ENCODE assay signal across 7 cellular contexts in the genomic region with DNA sequence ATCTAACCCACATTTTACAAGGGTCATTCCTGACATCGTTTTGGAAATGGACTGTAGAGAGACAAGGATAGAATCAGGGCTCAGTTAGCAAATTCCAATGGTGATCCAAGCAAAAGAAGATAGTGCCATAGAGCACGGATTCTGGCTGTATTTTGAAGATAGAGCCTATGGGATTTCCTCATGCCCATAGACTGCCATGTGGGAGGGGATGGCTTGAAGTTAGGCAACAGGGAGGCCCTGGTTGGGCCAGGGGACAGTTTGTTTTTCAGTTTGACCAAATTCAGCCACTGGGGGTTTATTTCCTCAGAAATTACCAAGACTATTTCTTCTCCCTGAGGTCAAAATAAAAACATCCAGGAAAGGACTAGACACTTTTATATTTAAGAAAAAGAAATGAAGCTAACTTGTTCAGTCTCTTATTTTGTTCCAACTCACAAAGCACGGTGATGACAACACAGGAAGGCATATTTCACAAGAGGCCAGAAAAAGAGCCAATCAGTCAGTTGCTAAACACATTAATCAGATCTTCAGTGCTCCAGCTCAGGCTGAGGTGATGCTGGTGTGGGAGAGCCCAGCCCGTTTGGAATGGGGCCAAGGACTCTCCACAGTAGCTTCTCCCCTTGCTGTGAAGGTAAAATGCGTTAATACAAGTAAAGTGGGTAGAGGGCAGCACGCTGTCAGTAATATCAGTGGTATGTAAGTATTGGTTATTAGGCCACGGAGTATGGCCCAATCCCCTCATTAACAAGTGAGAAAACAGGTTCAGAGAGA. TPM values are rescaled to one million over a fixed set of nuclear protein-coding genes. Genes with fewer than 3 reads are reported as not detected.
DNase-seq lines count a peak whose midpoint lies in the region; ATAC-seq and TF ChIP-seq lines count a peak whose summit lies in the region.

No MANE protein-coding gene starts in this region.

- H3K36me3 ChIP-seq in RWPE2 (ENCODE audit: low read depth) = 0 out of 2 replicates have a peak, but pooled peaks cover under 1% of the 10 kb centered on the region

- ATAC-seq in RWPE2 (ENCODE audit: low read depth) = peak; percentile 58
- no peak for ATAC-seq in GM19328 (IDR thresholded peaks at IDR 0.05; ENCODE audit: unreplicated experiment)
- ATAC-seq in HG02840 (IDR thresholded peaks at IDR 0.05; ENCODE audit: low FRiP score, unreplicated experiment) = no peak

- peaks cover 15% of the 10 kb centered on the region for H3K4me1 ChIP-seq in RWPE2 (ENCODE audit: insufficient read depth, poor library complexity, severe bottlenecking)

- TF ChIP-seq CTCF in RWPE2 (IDR thresholded peaks at IDR 0.05; ENCODE audit: poor library complexity, severe bottlenecking) = peak; percentile 46

- DNase-seq in LHCN-M2 (ENCODE audit: low read depth) = peak; percentile 79
- peak; percentile 91 for DNase-seq in RWPE2 (ENCODE audit: low spot score)
- peak; percentile 92 for DNase-seq in glomerular visceral epithelial cell (ENCODE audit: extremely low spot score)
- DNase-seq in stromal cell of bone marrow (ENCODE audit: low read depth) = peak; percentile 81
- no peak for DNase-seq in iPS-NIHi7 (ENCODE audit: extremely low spot score)

- no peaks in the 10 kb centered on the region for H3K9me3 ChIP-seq in RWPE2 (ENCODE audit: severe bottlenecking)

- no peaks in the 10 kb centered on the region for H3K27me3 ChIP-seq in RWPE2 (ENCODE audit: insufficient read depth, poor library complexity, severe bottlenecking)

- H3K4me3 ChIP-seq in RWPE2 (ENCODE audit: severe bottlenecking) = no peak overlapping the region

- peak overlapping the region; percentile 57 for H3K27ac ChIP-seq in RWPE2 (ENCODE audit: poor library complexity, severe bottlenecking)

RNA-seq across cellular contexts. Expression of a gene that starts 4.4 kb away (rescaled TPM):
- 92.2 and 103 TPM in 2 replicates for total RNA-seq in LHCN-M2 (2014; rRNA removed)
- polyA plus RNA-seq in LHCN-M2 (2012) = 27.9 TPM

RNA-seq across cellular contexts. Expression of a gene that starts 15.3 kb away (rescaled TPM):
- total RNA-seq in LHCN-M2 (2014; rRNA removed) = 234 and 236 TPM in 2 replicates
- 78.6 TPM for polyA plus RNA-seq in LHCN-M2 (2012)
